2 cellular contexts compared by ENCODE assay signal in genomic region chr7:36165802-36166201, GRCh38.
TF ChIP-seq lines count a peak whose summit lies in the region.

No MANE protein-coding gene starts in this region.

TF ChIP-seq in HepG2, 621 proteins besides CTCF, POLR2A, EP300 and RAD21:
- TF ChIP-seq ZSCAN30 (CRISPR knock-in tag; IDR thresholded peaks at IDR 0.05) (no peak), CEBPG (CRISPR knock-in tag; IDR thresholded peaks at IDR 0.05) (no peak), HNRNPK (IDR thresholded peaks at IDR 0.05; ENCODE audit: low read depth, low read length, poor library complexity, severe bottlenecking) (no peak), ZNF878 (CRISPR knock-in tag; IDR thresholded peaks at IDR 0.05) (no peak), MAFK (conservative IDR thresholded peaks at IDR 0.05 in 1 of 2, IDR thresholded peaks at IDR 0.05 in 1 of 2; ENCODE audit: low read length in 2 of 2) (peak; percentile 28 to 32; a peak in 1 of 4 replicates), NR0B2 (CRISPR knock-in tag; IDR thresholded peaks at IDR 0.05) (no peak)
TF ChIP-seq in HepG2: peak in this region for 1.

TF ChIP-seq in WTC11, 78 proteins besides CTCF, POLR2A, EP300 and RAD21:
- TF ChIP-seq ATF3 (CRISPR knock-in tag; conservative IDR thresholded peaks at IDR 0.05): no peak
- no peak for TF ChIP-seq EMX1 (CRISPR knock-in tag; IDR thresholded peaks at IDR 0.05)
- no peak for TF ChIP-seq GRHL2 (CRISPR knock-in tag; IDR thresholded peaks at IDR 0.05; ENCODE audit: insufficient replicate concordance, severe bottlenecking)
- no peak for TF ChIP-seq ZBTB43 (CRISPR knock-in tag; IDR thresholded peaks at IDR 0.05)
- no peak for TF ChIP-seq MYBL2 (CRISPR knock-in tag; IDR thresholded peaks at IDR 0.05)
- TF ChIP-seq OVOL2 (CRISPR knock-in tag; IDR thresholded peaks at IDR 0.05; ENCODE audit: borderline replicate concordance): no peak
- TF ChIP-seq ZNF232 (CRISPR knock-in tag; IDR thresholded peaks at IDR 0.05): no peak
- TF ChIP-seq MLX (CRISPR knock-in tag; IDR thresholded peaks at IDR 0.05): no peak
- TF ChIP-seq USF1 (CRISPR knock-in tag; IDR thresholded peaks at IDR 0.05): no peak
- no peak for TF ChIP-seq RORB (CRISPR knock-in tag; IDR thresholded peaks at IDR 0.05)
- no peak for TF ChIP-seq AFF4 (CRISPR knock-in tag; IDR thresholded peaks at IDR 0.05; ENCODE audit: borderline replicate concordance)
- TF ChIP-seq IRF1 (CRISPR knock-in tag; IDR thresholded peaks at IDR 0.05): no peak
- no peak for TF ChIP-seq ARID4B (CRISPR knock-in tag; IDR thresholded peaks at IDR 0.05; ENCODE audit: borderline replicate concordance)
- no peak for TF ChIP-seq ATF2 (CRISPR knock-in tag; IDR thresholded peaks at IDR 0.05; ENCODE audit: borderline replicate concordance, low read depth)
- no peak for TF ChIP-seq CREB1 (CRISPR knock-in tag; IDR thresholded peaks at IDR 0.05)
- TF ChIP-seq ZNF138 (CRISPR knock-in tag; conservative IDR thresholded peaks at IDR 0.05): no peak
- no peak for TF ChIP-seq FOXK1 (CRISPR knock-in tag; IDR thresholded peaks at IDR 0.05)
- TF ChIP-seq CREM (CRISPR knock-in tag; IDR thresholded peaks at IDR 0.05): no peak
